1 cellular context compared by ENCODE assay signal in the genomic region with DNA sequence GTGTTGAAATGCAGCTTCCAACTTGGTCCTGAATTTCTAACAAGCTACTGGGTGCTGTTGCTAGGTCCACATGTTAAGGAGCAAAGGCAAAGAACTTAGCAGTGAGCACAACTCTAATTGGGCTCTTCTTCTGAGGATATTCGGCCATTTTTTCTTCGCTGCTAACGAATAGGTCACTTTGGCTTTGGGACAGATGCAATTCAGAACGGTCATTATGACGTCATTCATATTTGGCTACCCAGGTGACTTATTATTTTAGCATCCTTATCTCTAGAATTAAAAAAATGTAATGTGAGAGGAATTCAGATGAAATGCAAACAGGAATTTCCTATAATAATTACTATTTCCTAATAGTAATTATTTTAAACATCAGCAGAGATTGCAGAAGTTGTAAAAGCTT.
TF ChIP-seq lines count a peak whose summit lies in the region.

No MANE protein-coding gene starts in this region.

TF ChIP-seq in GM23338, 12 proteins besides CTCF, POLR2A, EP300 and RAD21 (continued from another document):
- TF ChIP-seq ZNF462 (CRISPR knock-in tag; IDR thresholded peaks at IDR 0.05) (no peak), REST (IDR thresholded peaks at IDR 0.05; ENCODE audit: unreplicated experiment) (no peak), EZH2phosphoT487 (IDR thresholded peaks at IDR 0.05; ENCODE audit: unreplicated experiment) (no peak), STAT1 (IDR thresholded peaks at IDR 0.05; ENCODE audit: unreplicated experiment) (no peak), POLR2AphosphoS5 (IDR thresholded peaks at IDR 0.05; ENCODE audit: low read depth) (no peak), JUNB (IDR thresholded peaks at IDR 0.05; ENCODE audit: unreplicated experiment) (no peak), ZNF114 (CRISPR knock-in tag; IDR thresholded peaks at IDR 0.05) (no peak), EZH2 (IDR thresholded peaks at IDR 0.05; ENCODE audit: low read depth, unreplicated experiment) (no peak), ZNF331 (CRISPR knock-in tag; IDR thresholded peaks at IDR 0.05; ENCODE audit: low read depth) (no peak)
TF ChIP-seq in GM23338: peak in this region for 0.
